15 cellular contexts compared by ENCODE assay signal in the genomic region with DNA sequence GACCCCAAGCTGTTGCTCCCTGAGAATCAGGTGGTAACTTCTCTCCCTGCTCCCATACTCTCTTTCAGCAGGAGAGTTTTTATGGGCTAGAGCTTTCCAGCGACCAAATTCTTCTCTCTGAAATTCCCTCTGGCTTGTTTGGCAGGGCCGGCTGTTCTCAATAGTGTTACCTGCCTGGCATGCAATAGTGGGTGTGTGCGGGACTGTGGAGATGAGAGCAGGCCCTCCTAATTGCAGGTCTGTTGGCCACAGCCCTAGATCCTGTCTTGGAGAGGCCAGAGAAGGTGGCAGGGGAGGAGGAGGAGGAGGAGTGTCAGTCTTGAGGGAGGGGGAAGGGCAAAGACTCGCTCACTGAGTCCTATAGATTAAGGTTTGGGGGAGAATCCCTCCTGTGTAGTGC. TPM values are rescaled to one million over a fixed set of nuclear protein-coding genes. Genes with fewer than 3 reads are reported as not detected.
"Had no signal": no experiment of that assay in that cellular context is flagged by ENCODE, and none has a peak within 500 bp of the region (broad histone marks: within the 10 kb centered on the region; RNA-seq: fewer than 3 reads in every experiment).

No MANE protein-coding gene starts in this region.

- H3K4me3 Mint-ChIP-seq: activated CD4-positive, alpha-beta T cell treated with anti-CD3 and anti-CD28 coated beads, Interleukin-2, amount 10 ng/mL, durations not matched to agents 7 days and 5 days; activated naive CD8-positive, alpha-beta T cell had no signal

- H3K9me3 Mint-ChIP-seq: activated CD4-positive, alpha-beta T cell treated with anti-CD3 and anti-CD28 coated beads, Interleukin-2, amount 10 ng/mL, durations not matched to agents 7 days and 5 days had no signal

- H3K4me3 ChIP-seq: breast epithelium, right lobe of liver, testis had no signal

- H3K9me3 ChIP-seq: breast epithelium, right lobe of liver, SK-N-SH, testis had no signal

- DNase-seq: activated CD4-positive, alpha-beta T cell treated with anti-CD3 and anti-CD28 coated beads, Interleukin-2, amount 10 ng/mL, durations not matched to agents 7 days and 5 days; activated CD4-positive, CD25-positive, alpha-beta regulatory T cell; aorta; foreskin keratinocyte; mesendoderm; posterior cingulate gyrus; right lobe of liver; SK-N-SH; stimulated activated CD4-positive, alpha-beta T cell treated with anti-CD3 and anti-CD28 coated beads, Interleukin-1b, Interleukin-23, amount 100 ng/mL, for 48 hours; stimulated activated naive CD8-positive, alpha-beta T cell treated with anti-CD3 and anti-CD28 coated beads, Interleukin-15, Interleukin-2, amounts not matched to agents 100 U/mL and 50 U/mL, for 24 hours; T-helper 1 cell; testis had no signal

- H3K27me3 Mint-ChIP-seq: activated CD4-positive, alpha-beta T cell treated with anti-CD3 and anti-CD28 coated beads, Interleukin-2, amount 10 ng/mL, durations not matched to agents 7 days and 5 days; activated naive CD8-positive, alpha-beta T cell had no signal

- ATAC-seq: foreskin keratinocyte; stimulated activated naive CD8-positive, alpha-beta T cell treated with anti-CD3 and anti-CD28 coated beads, Interleukin-15, Interleukin-2, amounts not matched to agents 100 U/mL and 50 U/mL, for 24 hours had no signal

- H3K27ac ChIP-seq: breast epithelium, foreskin keratinocyte, right lobe of liver had no signal

- H3K4me1 ChIP-seq: breast epithelium, foreskin keratinocyte had no signal

- H3K27ac Mint-ChIP-seq: activated CD4-positive, alpha-beta T cell treated with anti-CD3 and anti-CD28 coated beads, Interleukin-2, amount 10 ng/mL, durations not matched to agents 7 days and 5 days; activated naive CD8-positive, alpha-beta T cell had no signal

- H3K36me3 ChIP-seq: breast epithelium had no signal

- H3K27me3 ChIP-seq: breast epithelium, foreskin keratinocyte, right lobe of liver, testis had no signal

RNA-seq across cellular contexts. Expression of a gene that starts 29.5 kb away (rescaled TPM):
- total RNA-seq: foreskin keratinocyte had no signal
- polyA plus RNA-seq: endothelial cell of umbilical vein, foreskin keratinocyte had no signal
